Comparison of ENCODE assay signal across 9 cellular contexts in the genomic region with DNA sequence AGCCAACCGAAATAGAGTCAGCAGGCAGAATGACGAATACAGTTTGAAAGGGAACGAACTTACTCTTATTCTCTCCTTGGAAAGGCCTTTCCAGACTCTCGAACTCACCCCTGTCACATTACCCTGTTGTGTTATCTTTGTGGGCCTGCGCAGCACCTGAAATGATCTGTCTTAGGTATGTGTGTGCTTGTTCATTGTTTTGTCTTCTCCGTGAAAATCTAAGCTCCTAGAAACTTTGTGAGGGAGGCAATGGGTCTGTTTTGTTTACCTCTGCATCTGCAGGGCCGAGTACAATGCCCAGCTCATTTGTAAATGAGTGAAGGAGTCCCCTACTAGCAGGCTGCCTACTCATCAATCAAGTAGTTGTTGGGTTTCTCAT. TPM values are rescaled to one million over a fixed set of nuclear protein-coding genes. Genes with fewer than 3 reads are reported as not detected.
DNase-seq lines count a peak whose midpoint lies in the region; ATAC-seq and TF ChIP-seq lines count a peak whose summit lies in the region.
"Had no signal": no experiment of that assay in that cellular context is flagged by ENCODE, and none has a peak within 500 bp of the region (broad histone marks: within the 10 kb centered on the region; RNA-seq: fewer than 3 reads in every experiment).

No MANE protein-coding gene starts in this region.

- no peak overlapping the region for H3K9ac ChIP-seq in liver (ENCODE audit: low read depth in 1 of 2, low read length in 2 of 2)

- TF ChIP-seq CTCF in WI38 (IDR thresholded peaks at IDR 0.05; ENCODE audit: low read depth, low read length) (no peak), liver (IDR thresholded peaks at IDR 0.05; ENCODE audit: low read depth, low read length, missing input control) (no peak), tibial nerve (IDR thresholded peaks at IDR 0.05) (no peak)

- no peaks in the 10 kb centered on the region for H3K9me3 Mint-ChIP-seq in activated T-cell treated with anti-CD3 and anti-CD28 coated beads, Interleukin-2, amount 50 U/mL, for 72 hours
- H3K9me3 Mint-ChIP-seq in activated T-cell treated with anti-CD3 and anti-CD28 coated beads, Interleukin-2, amount 50 U/mL, for 24 hours: no peaks in the 10 kb centered on the region
- H3K9me3 Mint-ChIP-seq: CD4-positive, alpha-beta memory T cell had no signal

- H3K27me3 Mint-ChIP-seq in activated T-cell treated with anti-CD3 and anti-CD28 coated beads, Interleukin-2, amount 50 U/mL, for 72 hours (ENCODE audit: low read depth): peaks cover 13% of the 10 kb centered on the region
- H3K27me3 Mint-ChIP-seq in activated T-cell treated with anti-CD3 and anti-CD28 coated beads, Interleukin-2, amount 50 U/mL, for 24 hours: peaks cover 11% of the 10 kb centered on the region

- peak in 1 of 2 donors; percentile 1 for TF ChIP-seq EP300 in tibial nerve (IDR thresholded peaks at IDR 0.05)

- DNase-seq in activated T-cell treated with anti-CD3 and anti-CD28 coated beads, Interleukin-2, amount 50 U/mL, for 72 hours: no peak
- DNase-seq in activated T-cell treated with anti-CD3 and anti-CD28 coated beads, Interleukin-2, amount 50 U/mL, for 24 hours: no peak
- no peak for DNase-seq in tibial nerve (ENCODE audit: low spot score in 2 of 2)
- no peak for DNase-seq in NOMO-1 treated with dmso at 0.1 percent for 144 hours (lab: John Stamatoyannopoulos, UW; ENCODE audit: unreplicated experiment)
- DNase-seq in NCI-H748 treated with DMSO at 0.1 percent for 48 hours (lab: John Stamatoyannopoulos, UW): no peak
- DNase-seq: CD4-positive, alpha-beta memory T cell had no signal

- no peak for TF ChIP-seq POLR2A in tibial nerve (IDR thresholded peaks at IDR 0.05)

- no peak overlapping the region for H3K27ac Mint-ChIP-seq in activated T-cell treated with anti-CD3 and anti-CD28 coated beads, Interleukin-2, amount 50 U/mL, for 72 hours
- H3K27ac Mint-ChIP-seq in activated T-cell treated with anti-CD3 and anti-CD28 coated beads, Interleukin-2, amount 50 U/mL, for 24 hours: no peak overlapping the region
- H3K27ac Mint-ChIP-seq: CD4-positive, alpha-beta memory T cell had no signal

- peak overlapping the region; percentile 25 for H3K4me3 ChIP-seq in WI38 (ENCODE audit: low read depth, low read length)
- H3K4me3 ChIP-seq in liver (ENCODE audit: low read depth in 1 of 3, low read length in 3 of 3): peak overlapping the region in 1 of 3 donors; percentile 9
- peak overlapping the region; percentile 1 to 53 (median 44) for H3K4me3 ChIP-seq in tibial nerve

- H3K27ac ChIP-seq in liver (ENCODE audit: low read depth in 1 of 2, low read length in 2 of 2): peak overlapping the region; percentile 8 to 37
- H3K27ac ChIP-seq in tibial nerve: peak overlapping the region; percentile 0 to 80 (median 74)

- H3K4me1 Mint-ChIP-seq in activated T-cell treated with anti-CD3 and anti-CD28 coated beads, Interleukin-2, amount 50 U/mL, for 72 hours (ENCODE audit: low read depth): peaks cover 16% of the 10 kb centered on the region
- peaks cover 17% of the 10 kb centered on the region for H3K4me1 Mint-ChIP-seq in activated T-cell treated with anti-CD3 and anti-CD28 coated beads, Interleukin-2, amount 50 U/mL, for 24 hours (ENCODE audit: low read depth)

- peak overlapping the region; percentile 13 to 16 for H3K4me3 Mint-ChIP-seq in activated T-cell treated with anti-CD3 and anti-CD28 coated beads, Interleukin-2, amount 50 U/mL, for 72 hours
- H3K4me3 Mint-ChIP-seq in activated T-cell treated with anti-CD3 and anti-CD28 coated beads, Interleukin-2, amount 50 U/mL, for 24 hours: no peak overlapping the region
- H3K4me3 Mint-ChIP-seq: CD4-positive, alpha-beta memory T cell had no signal

- no peak for ATAC-seq in activated T-cell treated with anti-CD3 and anti-CD28 coated beads, Interleukin-2, amount 50 U/mL, for 72 hours (replicated peaks in 1 of 2)
- no peak for ATAC-seq in GM18520 (IDR thresholded peaks at IDR 0.05; ENCODE audit: unreplicated experiment)

- H3K36me3 Mint-ChIP-seq in activated T-cell treated with anti-CD3 and anti-CD28 coated beads, Interleukin-2, amount 50 U/mL, for 72 hours (ENCODE audit: insufficient read depth in 2 of 2): no peaks in the 10 kb centered on the region
- no peaks in the 10 kb centered on the region for H3K36me3 Mint-ChIP-seq in activated T-cell treated with anti-CD3 and anti-CD28 coated beads, Interleukin-2, amount 50 U/mL, for 24 hours (ENCODE audit: low read depth)
- H3K36me3 Mint-ChIP-seq: CD4-positive, alpha-beta memory T cell had no signal

- H3K36me3 ChIP-seq in liver (ENCODE audit: control insufficient read depth in 4 of 4, insufficient read depth in 3 of 4, low read depth in 1 of 4, low read length in 3 of 4) (no peaks in the 10 kb centered on the region), tibial nerve (no peaks in the 10 kb centered on the region)

- H3K9me3 ChIP-seq in liver (ENCODE audit: control insufficient read depth in 4 of 4, low read length in 3 of 4) (no peaks in the 10 kb centered on the region), tibial nerve (peaks cover 0 to 4% (median 0%) of the 10 kb centered on the region in 4 donors)

- no peaks in the 10 kb centered on the region for H3K27me3 ChIP-seq in liver (ENCODE audit: control insufficient read depth in 4 of 4, insufficient read depth in 4 of 4, low read length in 3 of 4)
- no peaks in the 10 kb centered on the region for H3K27me3 ChIP-seq in tibial nerve

- H3K4me1 ChIP-seq in liver (ENCODE audit: control insufficient read depth in 4 of 4, insufficient read depth in 4 of 4, low read length in 3 of 4) (peaks cover 0 to 5% (median 2%) of the 10 kb centered on the region in 4 donors), tibial nerve (peaks cover 0 to 16% (median 13%) of the 10 kb centered on the region in 4 donors)

- no peak for TF ChIP-seq RAD21 in liver (IDR thresholded peaks at IDR 0.05)

- WGBS in liver: 51% methylated on average over 7 of the region's 7 CpGs
- 30 to 34% methylated on average over 7 of the region's 7 CpGs for WGBS in tibial nerve, 2 donors

TF ChIP-seq in liver, 16 proteins besides CTCF, POLR2A, EP300 and RAD21:
- TF ChIP-seq SP1 (IDR thresholded peaks at IDR 0.05): peak; percentile 2
- TF ChIP-seq, protein P1, sequence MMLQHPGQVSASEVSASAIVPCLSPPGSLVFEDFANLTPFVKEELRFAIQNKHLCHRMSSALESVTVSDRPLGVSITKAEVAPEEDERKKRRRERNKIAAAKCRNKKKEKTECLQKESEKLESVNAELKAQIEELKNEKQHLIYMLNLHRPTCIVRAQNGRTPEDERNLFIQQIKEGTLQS (IDR thresholded peaks at IDR 0.05): no peak

RNA-seq across cellular contexts. Expression of gene HMGB1, which starts 19.6 kb away (rescaled TPM):
- total RNA-seq in activated T-cell treated with anti-CD3 and anti-CD28 coated beads, Interleukin-2, amount 50 U/mL, for 72 hours: 100 to 1,000 TPM; 418 to 596 TPM
- total RNA-seq in liver: 100 to 1,000 TPM in 1 of 2 donors, 10 to 100 TPM in 1; 83.9 to 276 TPM
- polyA plus RNA-seq in liver: 100 to 1,000 TPM; 132 to 258 TPM
- 100 to 1,000 TPM; 105 to 255 (median 186) TPM for total RNA-seq in tibial nerve

RNA-seq across cellular contexts. Expression of gene UBE2L5, which starts 23.8 kb away (rescaled TPM):
- total RNA-seq in activated T-cell treated with anti-CD3 and anti-CD28 coated beads, Interleukin-2, amount 50 U/mL, for 72 hours: not detected
- not detected for total RNA-seq in liver
- under 1 TPM in 1 of 2 donors, not detected in 1; 0.10 TPM for polyA plus RNA-seq in liver
- not detected for total RNA-seq in tibial nerve
- total RNA-seq: CD4-positive, alpha-beta memory T cell had no signal
- polyA plus RNA-seq: CD4-positive, alpha-beta memory T cell had no signal
